In genomic region chr3:48194446-48195071, GRCh38 we compare ENCODE assay signal across 11 cellular contexts. TPM values are rescaled to one million over a fixed set of nuclear protein-coding genes. Genes with fewer than 3 reads are reported as not detected.
DNase-seq lines count a peak whose midpoint lies in the region; ATAC-seq, FAIRE-seq and TF ChIP-seq lines count a peak whose summit lies in the region.
"Had no signal": no experiment of that assay in that cellular context is flagged by ENCODE, and none has a peak within 500 bp of the region (broad histone marks: within the 10 kb centered on the region; RNA-seq: fewer than 3 reads in every experiment).

No MANE protein-coding gene starts in this region.

- TF ChIP-seq RAD21 in HepG2 (CRISPR knock-in tag; IDR thresholded peaks at IDR 0.05): peak; percentile 55; the same call in 1 of the 2 replicates

- H3K4me2 ChIP-seq in Karpas-422 (ENCODE audit: low read depth, low read length, poor library complexity, severe bottlenecking): peak overlapping the region; percentile 17
- H3K4me2 ChIP-seq in HepG2 (ENCODE audit: low read depth, low read length): peak overlapping the region; percentile 70
- H3K4me2 ChIP-seq: BLaER1 treated with 17β-estradiol and CSF1 and Interleukin-3, amounts not matched to agents 10 nM and 100 nM had no signal

- POLR2A ChIA-PET in HepG2 (lab: Yijun Ruan, JAX): interaction anchor here (1.3 kb wide), 1 partner anchor 245 kb away, joined by 4 read pairs; the partner anchor contains the start of genes CCDC51 and TMA7

- H3K36me3 ChIP-seq in Karpas-422 (ENCODE audit: insufficient read depth, low read length) (no peaks in the 10 kb centered on the region), colonic mucosa (no peaks in the 10 kb centered on the region), HepG2 (replicated peaks in 1 of 2; ENCODE audit: control insufficient read depth in 1 of 2, insufficient read depth in 2 of 2, low read length in 2 of 2) (no peaks in the 10 kb centered on the region)
- H3K36me3 ChIP-seq: BLaER1 treated with 17β-estradiol and CSF1 and Interleukin-3, amounts not matched to agents 10 nM and 100 nM had no signal

- H3K4me1 ChIP-seq in Karpas-422 (ENCODE audit: low read length) (peaks cover 31% of the 10 kb centered on the region), colonic mucosa (no peaks in the 10 kb centered on the region), HepG2 (ENCODE audit: insufficient read depth, low read length) (peaks cover 25% of the 10 kb centered on the region)

- intact Hi-C loops in colonic mucosa (cut with DNase I): loop anchor here (5.0 kb wide), 1 partner anchor 243 kb away; no protein-coding TSS in a partner anchor
- intact Hi-C loops in HepG2 (cut with micrococcal nuclease; ENCODE audit: unreplicated experiment): loop anchor here (2.0 kb wide), 1 partner anchor 46 kb away; the partner anchor contains the start of gene ZNF589

- no peaks in the 10 kb centered on the region for H3K4me1 Mint-ChIP-seq in type B pancreatic cell (ENCODE audit: unreplicated experiment)

- no peak overlapping the region; the same call in 1 of the 2 replicates for H3K9ac ChIP-seq in Karpas-422 (ENCODE audit: low read length)
- no peak overlapping the region for H3K9ac ChIP-seq in colonic mucosa (ENCODE audit: low read depth in 2 of 2, low read length in 2 of 2)
- H3K9ac ChIP-seq in HepG2 (ENCODE audit: insufficient read depth, low read depth, low read length): no peak overlapping the region
- H3K9ac ChIP-seq: BLaER1 treated with 17β-estradiol and CSF1 and Interleukin-3, amounts not matched to agents 10 nM and 100 nM had no signal

- no TSS peak for BruUV-seq in HepG2 (replicated peaks; lab: Mats Ljungman, UMichigan)

- DNase-seq in NCI-H187 (lab: John Stamatoyannopoulos, UW) (peak; percentile 3 to 20), NCI-H187 treated with DMSO at 0.1 percent for 48 hours (lab: John Stamatoyannopoulos, UW) (no peak), Karpas-422 (peak; percentile 82), RKO (ENCODE audit: low spot score) (peak; percentile 73), colonic mucosa (peak; percentile 78), HepG2 (ENCODE audit: low spot score) (peak; percentile 68), type B pancreatic cell (ENCODE audit: extremely low spot score, unreplicated experiment) (no peak)
- no peak for DNase-seq in activated CD8-positive, alpha-beta memory T cell treated with anti-CD3 and anti-CD28 coated beads, Interleukin-2, amount 50 U/mL, for 4 hours
- DNase-seq: stimulated activated naive B cell treated with anti-CD40 and anti-IgM and Interleukin-4, amounts not matched to agents 10 μg/mL and 1 μg/mL and 100 μg/mL, for 72 hours had no signal

- H3K36me3 Mint-ChIP-seq in type B pancreatic cell: no peaks in the 10 kb centered on the region
- H3K36me3 Mint-ChIP-seq: activated naive CD8-positive, alpha-beta T cell; stimulated activated naive B cell treated with anti-CD40 and anti-IgM and Interleukin-4, amounts not matched to agents 10 μg/mL and 1 μg/mL and 100 μg/mL, for 72 hours had no signal

- no peak for TF ChIP-seq EP300 in HepG2 (IDR thresholded peaks at IDR 0.05; ENCODE audit: low read depth in 2 of 2, low read length in 2 of 2)
- TF ChIP-seq EP300 in HepG2 (CRISPR knock-in tag; IDR thresholded peaks at IDR 0.05; ENCODE audit: borderline replicate concordance): no peak

- H3K27me3 Mint-ChIP-seq in type B pancreatic cell: no peaks in the 10 kb centered on the region
- H3K27me3 Mint-ChIP-seq: activated naive CD8-positive, alpha-beta T cell had no signal

- peak; percentile 88 for FAIRE-seq in HepG2 (lab: Jason Lieb, UNC)

- H3K9me2 ChIP-seq in Karpas-422 (replicated peaks; ENCODE audit: insufficient read depth, low read length): no peaks in the 10 kb centered on the region

- in situ Hi-C loops in HepG2 (cut with HindIII; ENCODE audit: extremely low pct_ligation_motif_present, low pct_unique_long_range_greater_than_20kb): no loop called here

- no peak overlapping the region for H3K27ac ChIP-seq in Karpas-422 (ENCODE audit: low read length)
- H3K27ac ChIP-seq in colonic mucosa: no peak overlapping the region
- no peak overlapping the region for H3K27ac ChIP-seq in HepG2 (ENCODE audit: extremely low read length, insufficient read depth, low read length)
- H3K27ac ChIP-seq: BLaER1 treated with 17β-estradiol and CSF1 and Interleukin-3, amounts not matched to agents 10 nM and 100 nM had no signal

- no peak overlapping the region for H3K4me3 Mint-ChIP-seq in type B pancreatic cell
- H3K4me3 Mint-ChIP-seq: activated naive CD8-positive, alpha-beta T cell; stimulated activated naive B cell treated with anti-CD40 and anti-IgM and Interleukin-4, amounts not matched to agents 10 μg/mL and 1 μg/mL and 100 μg/mL, for 72 hours had no signal

- H3K79me2 ChIP-seq in Karpas-422 (ENCODE audit: low read length): no peaks in the 10 kb centered on the region
- H3K79me2 ChIP-seq in HepG2 (ENCODE audit: insufficient read depth, low read length): no peaks in the 10 kb centered on the region

- H2AFZ ChIP-seq in Karpas-422 (ENCODE audit: low read length): peak overlapping the region; percentile 32; the same call in 1 of the 2 replicates
- H2AFZ ChIP-seq in HepG2 (ENCODE audit: low read length): no peak overlapping the region

- CTCF ChIA-PET in HepG2 (lab: Yijun Ruan, JAX; ENCODE audit: low intra/inter-chr PET ratio, low total read pairs): interaction anchor here (1.3 kb wide), 1 partner anchor 241 kb away, joined by 5 read pairs; no protein-coding TSS in a partner anchor

- no peaks in the 10 kb centered on the region for H3K27me3 ChIP-seq in Karpas-422 (ENCODE audit: low read length)
- no peaks in the 10 kb centered on the region for H3K27me3 ChIP-seq in colonic mucosa
- peaks cover 0 to 10% of the 10 kb centered on the region in 2 experiments; a peak in 2 of 5 replicates for H3K27me3 ChIP-seq in HepG2 (ENCODE audit: control insufficient read depth in 1 of 2, insufficient read depth in 2 of 2, low read length in 2 of 2)
- H3K27me3 ChIP-seq: BLaER1 treated with 17β-estradiol and CSF1 and Interleukin-3, amounts not matched to agents 10 nM and 100 nM had no signal

- no peak overlapping the region for H3K27ac Mint-ChIP-seq in type B pancreatic cell
- H3K27ac Mint-ChIP-seq: activated naive CD8-positive, alpha-beta T cell had no signal

- ATAC-seq in HepG2: peak; percentile 65

- TF ChIP-seq CTCF in colonic mucosa (IDR thresholded peaks at IDR 0.05): peak; percentile 70
- TF ChIP-seq CTCF in HepG2 (CRISPR knock-in tag; IDR thresholded peaks at IDR 0.05): peak; percentile 85
- TF ChIP-seq CTCF in type B pancreatic cell (conservative IDR thresholded peaks at IDR 0.05): peak; percentile 86

- 43% methylated on average over 9 of the region's 9 CpGs for WGBS in HepG2 (ENCODE audit: low lambda C conversion rate)

- H3K9me3 ChIP-seq in Karpas-422 (ENCODE audit: low read length) (no peaks in the 10 kb centered on the region), colonic mucosa (no peaks in the 10 kb centered on the region), HepG2 (ENCODE audit: low read length) (no peaks in the 10 kb centered on the region)
- H3K9me3 ChIP-seq: BLaER1 treated with 17β-estradiol and CSF1 and Interleukin-3, amounts not matched to agents 10 nM and 100 nM had no signal

- H3K4me3 ChIP-seq in Karpas-422 (ENCODE audit: low read length): no peak overlapping the region
- H3K4me3 ChIP-seq in colonic mucosa: no peak overlapping the region
- H3K4me3 ChIP-seq in HepG2 (replicated peaks in 1 of 3; ENCODE audit: insufficient read depth in 1 of 3, low read depth in 2 of 3, low read length in 3 of 3): no peak overlapping the region
- H3K4me3 ChIP-seq: BLaER1 treated with 17β-estradiol and CSF1 and Interleukin-3, amounts not matched to agents 10 nM and 100 nM had no signal

- H4K20me1 ChIP-seq in Karpas-422 (ENCODE audit: insufficient read depth, low read depth, low read length) (no peaks in the 10 kb centered on the region), HepG2 (ENCODE audit: insufficient read depth, low read length) (no peaks in the 10 kb centered on the region)
- H4K20me1 ChIP-seq: BLaER1 treated with 17β-estradiol and CSF1 and Interleukin-3, amounts not matched to agents 10 nM and 100 nM had no signal

- H3K9me3 Mint-ChIP-seq in type B pancreatic cell: no peaks in the 10 kb centered on the region
- H3K9me3 Mint-ChIP-seq: stimulated activated naive B cell treated with anti-CD40 and anti-IgM and Interleukin-4, amounts not matched to agents 10 μg/mL and 1 μg/mL and 100 μg/mL, for 72 hours had no signal

- TF ChIP-seq POLR2A in HepG2 (IDR thresholded peaks at IDR 0.05; ENCODE audit: insufficient read depth in 1 of 2, low read depth in 2 of 2, low read length in 2 of 2): no peak

RNA-seq across cellular contexts. Expression of gene CDC25A, which starts 6.3 kb away (rescaled TPM):
- total RNA-seq in Karpas-422 (2014; rRNA removed; shearing (Covaris generic); ENCODE audit: low replicate concordance): 12.9 and 17.1 TPM in 2 replicates
- total RNA-seq in colonic mucosa: 10 to 100 TPM in 1 of 2 donors, 1 to 10 TPM in 1; 5.3 to 23.7 TPM
- 45.4 and 54.7 TPM in 2 replicates for total RNA-seq in HepG2 (2016; rRNA removed; fragmentation: Illumina TruSeq; extraction: Trizol)
- total RNA-seq in HepG2 (2016; cell fraction: cytosol; rRNA removed; fragmentation: Illumina TruSeq; extraction: Trizol; ENCODE audit: low read depth): 8.6 and 10.2 TPM in 2 replicates
- total RNA-seq in HepG2 (2016; cell fraction: insoluble cytoplasmic fraction; rRNA removed; fragmentation: Illumina TruSeq; extraction: Trizol): 44.2 and 51.4 TPM in 2 replicates
- 25.6 and 27.4 TPM in 2 replicates for total RNA-seq in HepG2 (2016; cell fraction: membrane; rRNA removed; fragmentation: Illumina TruSeq; extraction: Trizol)
- total RNA-seq in HepG2 (2016; cell fraction: nucleus; rRNA removed; fragmentation: Illumina TruSeq; extraction: Trizol): 26.0 and 31.5 TPM in 2 replicates
- polyA plus RNA-seq in HepG2 (2011; rRNA removed): 6.1 and 7.9 TPM in 2 replicates
- polyA plus RNA-seq in HepG2 (2011; cell fraction: cytosol; rRNA removed): 4.7 and 5.4 TPM in 2 replicates
- polyA plus RNA-seq in HepG2 (2011; cell fraction: nucleus; rRNA removed): 3.8 and 5.4 TPM in 2 replicates
- polyA plus RNA-seq in HepG2 (2012): 5.8 and 9.1 TPM in 2 replicates
- 3.9 and 4.0 TPM in 2 replicates for polyA plus RNA-seq in HepG2 (2016; cell fraction: cytosol; fragmentation: Illumina TruSeq; extraction: Trizol; ENCODE audit: low read depth)
- polyA plus RNA-seq in HepG2 (2016; cell fraction: insoluble cytoplasmic fraction; fragmentation: Illumina TruSeq; extraction: Trizol; ENCODE audit: low read depth): 40.2 and 42.2 TPM in 2 replicates
- 11.4 and 13.7 TPM in 2 replicates for polyA plus RNA-seq in HepG2 (2016; cell fraction: membrane; fragmentation: Illumina TruSeq; extraction: Trizol; ENCODE audit: low read depth)
- polyA plus RNA-seq in HepG2 (2016; cell fraction: nucleus; fragmentation: Illumina TruSeq; extraction: Trizol; ENCODE audit: insufficient read depth, low read depth): 31.4 and 31.9 TPM in 2 replicates
- 12.9 and 36.5 TPM in 2 replicates for polyA minus RNA-seq in HepG2 (2011; rRNA and poly(A)+ RNA removed; ENCODE audit: low replicate concordance)
- 7.1 and 11.8 TPM in 2 replicates for polyA minus RNA-seq in HepG2 (2011; cell fraction: cytosol; rRNA and poly(A)+ RNA removed)
- 8.9 and 11.2 TPM in 2 replicates for polyA minus RNA-seq in HepG2 (2011; cell fraction: nucleus; rRNA and poly(A)+ RNA removed)
- 13.0 and 28.0 TPM in 2 replicates for total RNA-seq in type B pancreatic cell (ENCODE audit: low replicate concordance)

RNA-seq across cellular contexts. Expression of gene CAMP, which starts 28.7 kb away (rescaled TPM):
- total RNA-seq in Karpas-422 (2014; rRNA removed; shearing (Covaris generic); ENCODE audit: low replicate concordance): 100 and 141 TPM in 2 replicates
- not detected for total RNA-seq in colonic mucosa
- not detected in 2 replicates for total RNA-seq in HepG2 (2016; rRNA removed; fragmentation: Illumina TruSeq; extraction: Trizol)
- total RNA-seq in HepG2 (2016; cell fraction: cytosol; rRNA removed; fragmentation: Illumina TruSeq; extraction: Trizol; ENCODE audit: low read depth): not detected in 2 replicates
- total RNA-seq in HepG2 (2016; cell fraction: insoluble cytoplasmic fraction; rRNA removed; fragmentation: Illumina TruSeq; extraction: Trizol): not detected in 2 replicates
- total RNA-seq in HepG2 (2016; cell fraction: membrane; rRNA removed; fragmentation: Illumina TruSeq; extraction: Trizol): not detected in 2 replicates
- not detected in 2 replicates for total RNA-seq in HepG2 (2016; cell fraction: nucleus; rRNA removed; fragmentation: Illumina TruSeq; extraction: Trizol)
- polyA plus RNA-seq in HepG2 (2011; rRNA removed): not detected in 2 replicates
- not detected in 2 replicates for polyA plus RNA-seq in HepG2 (2011; cell fraction: cytosol; rRNA removed)
- not detected in 2 replicates for polyA plus RNA-seq in HepG2 (2011; cell fraction: nucleus; rRNA removed)
- polyA plus RNA-seq in HepG2 (2012): not detected in 2 replicates
- not detected in 2 replicates for polyA plus RNA-seq in HepG2 (2016; cell fraction: cytosol; fragmentation: Illumina TruSeq; extraction: Trizol; ENCODE audit: low read depth)
- polyA plus RNA-seq in HepG2 (2016; cell fraction: insoluble cytoplasmic fraction; fragmentation: Illumina TruSeq; extraction: Trizol; ENCODE audit: low read depth): not detected in 2 replicates
- polyA plus RNA-seq in HepG2 (2016; cell fraction: membrane; fragmentation: Illumina TruSeq; extraction: Trizol; ENCODE audit: low read depth): not detected in 2 replicates
- not detected in 2 replicates for polyA plus RNA-seq in HepG2 (2016; cell fraction: nucleus; fragmentation: Illumina TruSeq; extraction: Trizol; ENCODE audit: insufficient read depth, low read depth)
- polyA minus RNA-seq in HepG2 (2011; rRNA and poly(A)+ RNA removed; ENCODE audit: low replicate concordance): not detected in 2 replicates
- polyA minus RNA-seq in HepG2 (2011; cell fraction: cytosol; rRNA and poly(A)+ RNA removed): not detected in 2 replicates
- polyA minus RNA-seq in HepG2 (2011; cell fraction: nucleus; rRNA and poly(A)+ RNA removed): not detected in 2 replicates
- total RNA-seq in type B pancreatic cell (ENCODE audit: low replicate concordance): not detected in 2 replicates

RNA-seq across cellular contexts. Expression of gene ZNF589, which starts 46.3 kb away (rescaled TPM):
- 64.5 and 65.2 TPM in 2 replicates for total RNA-seq in Karpas-422 (2014; rRNA removed; shearing (Covaris generic); ENCODE audit: low replicate concordance)
- total RNA-seq in colonic mucosa (10 to 100 TPM in 1 of 2 donors, 1 to 10 TPM in 1; 5.2 to 11.2 TPM), HepG2 (2016; rRNA removed; fragmentation: Illumina TruSeq; extraction: Trizol) (5.6 and 7.3 TPM in 2 replicates), type B pancreatic cell (ENCODE audit: low replicate concordance) (15.9 and 19.5 TPM in 2 replicates)
- total RNA-seq in HepG2 (2016; cell fraction: cytosol; rRNA removed; fragmentation: Illumina TruSeq; extraction: Trizol; ENCODE audit: low read depth): 0.44 and 0.81 TPM in 2 replicates
- total RNA-seq in HepG2 (2016; cell fraction: insoluble cytoplasmic fraction; rRNA removed; fragmentation: Illumina TruSeq; extraction: Trizol): 5.3 and 6.9 TPM in 2 replicates
- 1.4 and 1.7 TPM in 2 replicates for total RNA-seq in HepG2 (2016; cell fraction: membrane; rRNA removed; fragmentation: Illumina TruSeq; extraction: Trizol)
- 10.3 and 12.0 TPM in 2 replicates for total RNA-seq in HepG2 (2016; cell fraction: nucleus; rRNA removed; fragmentation: Illumina TruSeq; extraction: Trizol)
- polyA plus RNA-seq in HepG2 (2011; rRNA removed): 5.8 and 7.2 TPM in 2 replicates
- 2.5 and 3.9 TPM in 2 replicates for polyA plus RNA-seq in HepG2 (2011; cell fraction: cytosol; rRNA removed)
- 15.9 and 20.4 TPM in 2 replicates for polyA plus RNA-seq in HepG2 (2011; cell fraction: nucleus; rRNA removed)
- polyA plus RNA-seq in HepG2 (2012): 5.9 and 7.4 TPM in 2 replicates
- 0.26 and 0.29 TPM in 2 replicates for polyA plus RNA-seq in HepG2 (2016; cell fraction: cytosol; fragmentation: Illumina TruSeq; extraction: Trizol; ENCODE audit: low read depth)
- 5.2 and 5.5 TPM in 2 replicates for polyA plus RNA-seq in HepG2 (2016; cell fraction: insoluble cytoplasmic fraction; fragmentation: Illumina TruSeq; extraction: Trizol; ENCODE audit: low read depth)
- 0.94 and 1.2 TPM in 2 replicates for polyA plus RNA-seq in HepG2 (2016; cell fraction: membrane; fragmentation: Illumina TruSeq; extraction: Trizol; ENCODE audit: low read depth)
- polyA plus RNA-seq in HepG2 (2016; cell fraction: nucleus; fragmentation: Illumina TruSeq; extraction: Trizol; ENCODE audit: insufficient read depth, low read depth): 17.8 and 20.2 TPM in 2 replicates
- 5.6 and 10.6 TPM in 2 replicates for polyA minus RNA-seq in HepG2 (2011; rRNA and poly(A)+ RNA removed; ENCODE audit: low replicate concordance)
- polyA minus RNA-seq in HepG2 (2011; cell fraction: cytosol; rRNA and poly(A)+ RNA removed): 1.7 TPM in 2 replicates
- polyA minus RNA-seq in HepG2 (2011; cell fraction: nucleus; rRNA and poly(A)+ RNA removed): 8.9 and 13.2 TPM in 2 replicates

Comparison
In these comparisons a context has a peak if more than half of its experiments do, and no peak if none do; other contexts are left out.
1. DNase-seq: peak in NCI-H187 (2 of 2), Karpas-422 (single experiment), RKO (single experiment), colonic mucosa (single experiment) and HepG2 (single experiment); none in NCI-H187 treated with DMSO at 0.1 percent for 48 hours (single experiment), type B pancreatic cell (single experiment) and activated CD8-positive, alpha-beta memory T cell treated with anti-CD3 and anti-CD28 coated beads, Interleukin-2, amount 50 U/mL, for 4 hours (single experiment).
2. RNA of gene CAMP, which starts 28.7 kb away (total RNA-seq): 100 to 141 TPM in Karpas-422; not detected in colonic mucosa, not detected in HepG2 and not detected in type B pancreatic cell; every median in the first group is over 10 times any median in the second.
3. Peak in every context shown above with its lines, with median percentiles within 50 percentile points of each other: CTCF ChIP-seq.